In genomic region chr15:41116116-41116871, GRCh38 we compare ENCODE assay signal across 8 cellular contexts. TPM values are rescaled to one million over a fixed set of nuclear protein-coding genes. Genes with fewer than 3 reads are reported as not detected.
A peak's percentile ranks its signal among the peaks of the same experiment; 100 is the strongest.
DNase-seq lines count a peak whose midpoint lies in the region; ATAC-seq, FAIRE-seq and TF ChIP-seq lines count a peak whose summit lies in the region.

Gene INO80, minus strand, starts transcription at chr15:41116280. Its CDS starts 19,970 bp downstream, at chr15:41096310.

- H3K9me3 ChIP-seq in kidney (ENCODE audit: control insufficient read depth in 1 of 2, low read length in 2 of 2): no peaks in the 10 kb centered on the region

- peak within 1 kb of the TSS; percentile 87 to 98 for H3K4me3 ChIP-seq in kidney (ENCODE audit: low read length in 2 of 2)

- peaks cover 3 to 7% of the 10 kb centered on the region in 2 donors for H3K4me1 ChIP-seq in kidney (ENCODE audit: control insufficient read depth in 1 of 2, insufficient read depth in 1 of 2, low read depth in 1 of 2, low read length in 2 of 2)

- peak; percentile 97 for DNase-seq in AG09319 (ENCODE audit: extremely low read depth, low read depth)
- DNase-seq in NCI-H510A (lab: John Stamatoyannopoulos, UW): peak; percentile 87
- DNase-seq in activated CD4-positive, alpha-beta T cell treated with anti-CD3 and anti-CD28 coated beads for 1 hour: peak; percentile 91
- peak; percentile 96 for DNase-seq in cerebellum (ENCODE audit: low spot score)
- peak; percentile 99 for DNase-seq in kidney
- peak; percentile 98 for DNase-seq in stimulated activated CD4-positive, alpha-beta T cell treated with anti-CD3 and anti-CD28 coated beads, Interleukin-15, amount 100 ng/mL, for 24 hours

- FAIRE-seq in kidney (lab: Jason Lieb, UNC): no peak

- H3K9ac ChIP-seq in kidney (ENCODE audit: low read length in 2 of 2): peak within 1 kb of the TSS; percentile 88 to 94

- TF ChIP-seq CTCF in AG09319 (IDR thresholded peaks at IDR 0.05; ENCODE audit: low read depth, low read length) (no peak), kidney (IDR thresholded peaks at IDR 0.05; ENCODE audit: borderline replicate concordance, extremely low read depth, insufficient read depth) (no peak)

- intact Hi-C loops in kidney (cut with DNase I): no loop called here

- H3K36me3 ChIP-seq in kidney (ENCODE audit: control insufficient read depth in 1 of 2, insufficient read depth in 2 of 2, low read length in 2 of 2): no peaks in the 10 kb centered on the region

- peak; percentile 75 for ATAC-seq in GM19043 (IDR thresholded peaks at IDR 0.05; ENCODE audit: low read depth, unreplicated experiment)
- ATAC-seq in HG03378 (IDR thresholded peaks at IDR 0.05; ENCODE audit: unreplicated experiment): peak; percentile 68

- peak within 1 kb of the TSS; percentile 100 for H3K27ac ChIP-seq in kidney (ENCODE audit: low read depth in 2 of 2, low read length in 2 of 2)

RNA-seq across cellular contexts. Expression of gene INO80, which starts in this region (rescaled TPM):
- total RNA-seq in cerebellum (37.5 TPM), kidney (27.3 TPM)
- polyA plus RNA-seq in kidney (ENCODE audit: insufficient read depth, low read depth, low replicate concordance): 6.0 TPM

Comparison
In these comparisons a context has a peak if more than half of its experiments do, and no peak if none do; other contexts are left out.
1. Peak in every context shown above with its lines: DNase-seq, ATAC-seq, H3K4me3 ChIP-seq and H3K27ac ChIP-seq.